In genomic region chr1:40014812-40015594, GRCh38 we compare ENCODE assay signal across 9 cellular contexts. TPM values are rescaled to one million over a fixed set of nuclear protein-coding genes. Genes with fewer than 3 reads are reported as not detected.
DNase-seq lines count a peak whose midpoint lies in the region; ATAC-seq, FAIRE-seq and TF ChIP-seq lines count a peak whose summit lies in the region.
"Had no signal": no experiment of that assay in that cellular context is flagged by ENCODE, and none has a peak within 500 bp of the region (broad histone marks: within the 10 kb centered on the region; RNA-seq: fewer than 3 reads in every experiment).

No MANE protein-coding gene starts in this region.

- H3K27ac ChIP-seq in HCT116 (ENCODE audit: low read depth, low read length), result no peak overlapping the region
- H3K27ac ChIP-seq in keratinocyte (ENCODE audit: control insufficient read depth, insufficient read depth, low read length), result peak overlapping the region; percentile 94
- H3K27ac ChIP-seq: cardiac muscle cell had no signal

- H3K4me1 ChIP-seq in HCT116 (ENCODE audit: control insufficient read depth in 1 of 2, insufficient read depth in 2 of 2, low read length in 2 of 2), result peaks cover 0 to 6% of the 10 kb centered on the region in 2 experiments; a peak in 1 of 4 replicates
- H3K4me1 ChIP-seq in keratinocyte (ENCODE audit: control insufficient read depth, extremely low read depth, insufficient read depth, low read length), result peaks cover 33% of the 10 kb centered on the region

- POLR2A ChIA-PET in HCT116 (lab: Charles Lee), result no interaction called here

- intact Hi-C loops in HCT116 (cut with micrococcal nuclease), result no loop called here
- intact Hi-C loops in Right ventricle myocardium superior (cut with DNase I), result no loop called here

- peak overlapping the region; percentile 0; the same call in 1 of the 2 replicates for H3K4me2 ChIP-seq in HCT116 (ENCODE audit: low read length)
- peak overlapping the region; percentile 55 for H3K4me2 ChIP-seq in keratinocyte (ENCODE audit: control insufficient read depth, extremely low read depth, insufficient read depth, low read depth, low read length)

- H3K79me2 ChIP-seq in HCT116 (ENCODE audit: insufficient read depth, low read length) (no peaks in the 10 kb centered on the region), keratinocyte (ENCODE audit: control insufficient read depth, insufficient read depth, low read length) (no peaks in the 10 kb centered on the region)

- H3K27me3 ChIP-seq in HCT116 (ENCODE audit: insufficient read depth, low read length) (no peaks in the 10 kb centered on the region), keratinocyte (ENCODE audit: control insufficient read depth, extremely low read depth, insufficient read depth, low read length) (no peaks in the 10 kb centered on the region)
- H3K27me3 ChIP-seq: cardiac muscle cell had no signal

- no peaks in the 10 kb centered on the region for H3K9me2 ChIP-seq in HCT116 (ENCODE audit: insufficient read depth)

- no peak for TF ChIP-seq CTCF in AG10803 (conservative IDR thresholded peaks at IDR 0.05; ENCODE audit: low read length)
- TF ChIP-seq CTCF in HCT116 (IDR thresholded peaks at IDR 0.05 in 2 of 3, conservative IDR thresholded peaks at IDR 0.05 in 1 of 3; ENCODE audit: borderline replicate concordance in 1 of 3, insufficient read depth in 1 of 3, low read depth in 2 of 3, low read length in 2 of 3), result no peak
- TF ChIP-seq CTCF in keratinocyte (optimal IDR thresholded peaks at IDR 0.05 in 1 of 3, IDR thresholded peaks at IDR 0.05 in 1 of 3, conservative IDR thresholded peaks at IDR 0.05 in 1 of 3; ENCODE audit: extremely low read depth in 1 of 3, insufficient read depth in 2 of 3, low read length in 3 of 3), result no peak

- no peak overlapping the region for H3K9ac ChIP-seq in HCT116 (ENCODE audit: low read length)
- peak overlapping the region; percentile 45 for H3K9ac ChIP-seq in keratinocyte (ENCODE audit: control insufficient read depth, extremely low read depth, insufficient read depth, low read length)

- FAIRE-seq in keratinocyte (lab: Jason Lieb, UNC), result peak; percentile 93

- dilution Hi-C loops in keratinocyte (cut with MboI; ENCODE audit: extremely low pct_ligation_motif_present, low sequenced_read_pairs), result no loop called here

- H3K36me3 ChIP-seq in HCT116 (ENCODE audit: control insufficient read depth in 1 of 2, insufficient read depth in 2 of 2, low read length in 2 of 2) (no peaks in the 10 kb centered on the region), keratinocyte (ENCODE audit: control insufficient read depth in 2 of 2, extremely low read depth in 1 of 2, insufficient read depth in 2 of 2, low read length in 2 of 2) (no peaks in the 10 kb centered on the region)
- H3K36me3 ChIP-seq: cardiac muscle cell had no signal

- H3K9me1 ChIP-seq in keratinocyte (ENCODE audit: control insufficient read depth, extremely low read depth, insufficient read depth, low read length), result no peaks in the 10 kb centered on the region

- DNase-seq in AG10803 (ENCODE audit: low read depth) (peak; percentile 77), HCT116 (ENCODE audit: low read depth, low spot score) (no peak), amniotic epithelial cell (ENCODE audit: low read depth) (peak; percentile 93), keratinocyte (ENCODE audit: low read depth, low spot score) (peak; percentile 62), NCI-H1930 (lab: John Stamatoyannopoulos, UW) (no peak), NCI-H524 treated with DMSO at 0.1 percent for 48 hours (lab: John Stamatoyannopoulos, UW) (no peak), Right ventricle myocardium superior (no peak)

- H3K9me3 ChIP-seq in HCT116 (ENCODE audit: control insufficient read depth in 1 of 2, insufficient read depth in 1 of 2, low read depth in 1 of 2, low read length in 2 of 2) (no peaks in the 10 kb centered on the region), keratinocyte (ENCODE audit: control insufficient read depth, low read depth, low read length) (no peaks in the 10 kb centered on the region)

- TF ChIP-seq RAD21 in HCT116 (IDR thresholded peaks at IDR 0.05; ENCODE audit: low read depth), result no peak

- RAD21 ChIA-PET in HCT116 (lab: Charles Lee; ENCODE audit: low non-redundant PET in 1 of 2, low total read pairs in 2 of 2, uncharacterized antibody in 2 of 2, unreplicated experiment in 2 of 2), result no interaction called here

- CTCF ChIA-PET in HCT116 (lab: Charles Lee), result interaction anchor here (0.7 to 1.8 kb wide), 3 partner anchors 17 to 116 kb away, joined by 3 to 4 read pairs (median 3); no protein-coding TSS in a partner anchor

- peak; percentile 55; the same call in 1 of the 2 replicates for ATAC-seq in HCT116
- ATAC-seq in HG03442 (IDR thresholded peaks at IDR 0.05; ENCODE audit: unreplicated experiment), result no peak
- ATAC-seq in Right ventricle myocardium superior (ENCODE audit: poor library complexity), result no peak

- BruUV-seq in HCT116 (replicated peaks; lab: Mats Ljungman, UMichigan), result no TSS peak

- H3K4me3 ChIP-seq in AG10803 (ENCODE audit: low read length), result no peak overlapping the region
- H3K4me3 ChIP-seq in HCT116 (replicated peaks in 1 of 2; ENCODE audit: low read depth in 1 of 2, low read length in 2 of 2), result no peak overlapping the region
- H3K4me3 ChIP-seq in keratinocyte (ENCODE audit: control insufficient read depth in 2 of 3, extremely low read depth in 1 of 3, insufficient read depth in 2 of 3, low read depth in 1 of 3, low read length in 3 of 3), result no peak overlapping the region
- H3K4me3 ChIP-seq: cardiac muscle cell had no signal

- H4K20me1 ChIP-seq in HCT116 (ENCODE audit: insufficient read depth), result no peaks in the 10 kb centered on the region
- H4K20me1 ChIP-seq in keratinocyte (ENCODE audit: control insufficient read depth, extremely low read depth, insufficient read depth, low read length), result no peaks in the 10 kb centered on the region

- no peak for TF ChIP-seq POLR2A in HCT116 (IDR thresholded peaks at IDR 0.05; ENCODE audit: borderline replicate concordance, extremely low read depth, insufficient read depth, insufficient read length)

- H2AFZ ChIP-seq in HCT116 (ENCODE audit: low read depth, low read length, poor library complexity, severe bottlenecking), result peak overlapping the region; percentile 83
- H2AFZ ChIP-seq in keratinocyte (ENCODE audit: control insufficient read depth, low read length), result no peak overlapping the region

TF ChIP-seq in HCT116, 20 proteins besides CTCF, POLR2A, EP300 and RAD21:
- TF ChIP-seq JUND (IDR thresholded peaks at IDR 0.05), result peak; percentile 14; the same call in 1 of the 2 replicates
- no peak for TF ChIP-seq ZFX (IDR thresholded peaks at IDR 0.05)
- TF ChIP-seq FOSL1 (IDR thresholded peaks at IDR 0.05; ENCODE audit: low read depth), result peak; percentile 44
- TF ChIP-seq CBX3 (IDR thresholded peaks at IDR 0.05; ENCODE audit: low read depth), result no peak
- no peak for TF ChIP-seq EGR1 (IDR thresholded peaks at IDR 0.05; ENCODE audit: low read depth)
TF ChIP-seq in HCT116: peak in this region for 2.

RNA-seq across cellular contexts. Expression of gene CAP1, which starts 25.5 kb away (rescaled TPM):
- total RNA-seq in HCT116 (2021; ENCODE audit: unreplicated experiment), result 274 TPM
- 202 and 238 TPM in 2 replicates for polyA plus RNA-seq in HCT116 (2012)
- polyA plus RNA-seq in keratinocyte, result 891 to 1,048 TPM (median 959 TPM) in 3 replicates
- polyA plus RNA-seq in keratinocyte (2011; ENCODE audit: low read depth), result 326 TPM
- polyA plus RNA-seq in keratinocyte (2011; cell fraction: cytosol; rRNA removed), result 709 and 1,075 TPM in 2 replicates
- 719 and 800 TPM in 2 replicates for polyA plus RNA-seq in keratinocyte (2011; cell fraction: nucleus; rRNA removed)
- polyA plus RNA-seq in keratinocyte (2012; ENCODE audit: low replicate concordance), result 341 and 764 TPM in 2 replicates
- polyA minus RNA-seq in keratinocyte, result 321 to 717 TPM (median 599 TPM) in 3 replicates
- 500 TPM for polyA minus RNA-seq in keratinocyte (2011; cell fraction: cytosol; rRNA and poly(A)+ RNA removed)
- polyA minus RNA-seq in keratinocyte (2011; cell fraction: nucleus; rRNA and poly(A)+ RNA removed), result 428 and 621 TPM in 2 replicates
- total RNA-seq in Right ventricle myocardium superior, result 72.6 TPM

Comparison
In these comparisons a context has a peak if more than half of its experiments do, and no peak if none do; other contexts are left out.
1. DNase-seq: peak in AG10803 (single experiment), amniotic epithelial cell (single experiment) and keratinocyte (single experiment); none in HCT116 (single experiment), NCI-H1930 (0 of 2), NCI-H524 treated with DMSO at 0.1 percent for 48 hours (single experiment) and Right ventricle myocardium superior (single experiment).